ENCODE assay signal across 8 cellular contexts in genomic region chr10:3784510-3785250, GRCh38. TPM values are rescaled to one million over a fixed set of nuclear protein-coding genes. Genes with fewer than 3 reads are reported as not detected.
A peak's percentile ranks its signal among the peaks of the same experiment; 100 is the strongest.
DNase-seq lines count a peak whose midpoint lies in the region; ATAC-seq and TF ChIP-seq lines count a peak whose summit lies in the region.

TSS of gene KLF6 (minus strand) at chr10:3785209. CDS start at chr10:3785014, 195 bp downstream.

- H3K27ac Mint-ChIP-seq in naive B cell, result peak within 1 kb of the TSS; percentile 99 to 100 (median 99)

- TF ChIP-seq CTCF in AG10803 (conservative IDR thresholded peaks at IDR 0.05; ENCODE audit: low read length) (no peak), WERI-Rb-1 (IDR thresholded peaks at IDR 0.05; ENCODE audit: low read depth, low read length) (no peak)

- H3K9me3 ChIP-seq in WERI-Rb-1 (ENCODE audit: severe bottlenecking) (no peaks in the 10 kb centered on the region), aorta (ENCODE audit: control insufficient read depth, low read length) (no peaks in the 10 kb centered on the region)

- H3K27me3 ChIP-seq in WERI-Rb-1 (ENCODE audit: insufficient read depth, low read depth, severe bottlenecking) (no peaks in the 10 kb centered on the region), aorta (ENCODE audit: control insufficient read depth in 1 of 2, insufficient read depth in 2 of 2, low read length in 1 of 2) (no peaks in the 10 kb centered on the region)

- peaks cover 0 to 2% of the 10 kb centered on the region in 2 donors for H3K4me1 ChIP-seq in aorta (ENCODE audit: control insufficient read depth in 1 of 2, insufficient read depth in 2 of 2, low read length in 2 of 2)

- DNase-seq in AG10803 (ENCODE audit: low read depth) (peak; percentile 46), WERI-Rb-1 (no peak), fibroblast of gingiva (ENCODE audit: low read depth) (peak; percentile 29), naive B cell (no peak), aorta (peak in 1 of 2 donors; percentile 80)

- H3K4me3 Mint-ChIP-seq in naive B cell, result peak within 1 kb of the TSS; percentile 95 to 99 (median 98)

- H3K27me3 Mint-ChIP-seq in naive B cell, result no peaks in the 10 kb centered on the region

- peaks cover 26% of the 10 kb centered on the region for H3K36me3 ChIP-seq in WERI-Rb-1
- H3K36me3 ChIP-seq in aorta (ENCODE audit: control insufficient read depth in 1 of 2, insufficient read depth in 2 of 2, low read length in 1 of 2), result peaks cover 0 to 14% of the 10 kb centered on the region in 2 donors

- 0% methylated on average over 66 to 69 of the region's 69 CpGs for WGBS in aorta, 2 donors

- ATAC-seq in GM18867 (IDR thresholded peaks at IDR 0.05; ENCODE audit: unreplicated experiment) (peak; percentile 38), HG03432 (IDR thresholded peaks at IDR 0.05; ENCODE audit: unreplicated experiment) (peak; percentile 2), naive B cell (ENCODE audit: low read depth in 2 of 2) (peak; percentile 7 to 9), aorta (ENCODE audit: low FRiP score) (peak; percentile 2), HG02763 (IDR thresholded peaks at IDR 0.05; ENCODE audit: unreplicated experiment) (no peak)

- peaks cover 0 to 5% (median 1%) of the 10 kb centered on the region in 7 donors for H3K9me3 Mint-ChIP-seq in naive B cell

- H3K36me3 Mint-ChIP-seq in naive B cell, result peaks cover 26 to 34% of the 10 kb centered on the region in 2 donors

- H3K4me3 ChIP-seq in AG10803 (ENCODE audit: low read length), result peak within 1 kb of the TSS; percentile 97
- H3K4me3 ChIP-seq in WERI-Rb-1 (ENCODE audit: low read depth, low read length), result peak within 1 kb of the TSS; percentile 92
- H3K4me3 ChIP-seq in aorta (ENCODE audit: low read length in 2 of 2), result peak within 1 kb of the TSS; percentile 92 to 100

- H3K4me1 Mint-ChIP-seq in naive B cell, result peaks cover 48 to 52% (median 51%) of the 10 kb centered on the region in 3 donors

- H3K27ac ChIP-seq in WERI-Rb-1, result peak within 1 kb of the TSS; percentile 99
- peak within 1 kb of the TSS; percentile 100 for H3K27ac ChIP-seq in aorta (ENCODE audit: low read depth in 1 of 2, low read length in 2 of 2)

- intact Hi-C loops in aorta (cut with DNase I), result loop anchor here (2.0 to 10.0 kb wide), 10 partner anchors 68 to 983 kb away; no protein-coding TSS in a partner anchor

RNA-seq across cellular contexts. Expression of gene KLF6, which starts in this region (rescaled TPM):
- 1,000 to 10,000 TPM in 1 of 6 donors, 100 to 1,000 TPM in 5; 316 to 1,111 (median 647) TPM for polyA plus RNA-seq in naive B cell (ENCODE audit: low read depth in 6 of 6)
- 100 to 1,000 TPM; 171 to 384 TPM for total RNA-seq in aorta
- 100 to 1,000 TPM in 1 of 2 donors, 10 to 100 TPM in 1; 44.2 to 160 TPM for polyA plus RNA-seq in aorta

Comparison
In these comparisons a context has a peak if more than half of its experiments do, and no peak if none do; other contexts are left out.
1. DNase-seq: peak in AG10803 (single experiment) and fibroblast of gingiva (single experiment); none in WERI-Rb-1 (single experiment) and naive B cell (single experiment).
2. Peak in every context shown above with its lines, with median percentiles within 50 percentile points of each other: H3K4me3 ChIP-seq.